Comparison of ENCODE assay signal across 1 cellular context in genomic region chr6:79066828-79067227, GRCh38.
TF ChIP-seq lines count a peak whose summit lies in the region.

No MANE protein-coding gene starts in this region.

TF ChIP-seq in HEK293, 187 proteins besides CTCF, POLR2A, EP300 and RAD21 (continued from another document):
- TF ChIP-seq ZNF202 (tag by site-specific recombination; IDR thresholded peaks at IDR 0.05; ENCODE audit: borderline replicate concordance) = 0 out of 2 replicates have a peak, but pooled peaks have one; percentile 68
TF ChIP-seq in HEK293: peak in this region for 3.
